8 cellular contexts compared by ENCODE assay signal in genomic region chr22:21952586-21953571, GRCh38. TPM values are rescaled to one million over a fixed set of nuclear protein-coding genes. Genes with fewer than 3 reads are reported as not detected.
DNase-seq lines count a peak whose midpoint lies in the region; ATAC-seq and TF ChIP-seq lines count a peak whose summit lies in the region.

PPM1F (minus strand) TSS chr22:21952848; CDS start chr22:21946048, 6,800 bp downstream.

- peak within 1 kb of the TSS; percentile 82 to 90 (median 85) for H3K4me3 Mint-ChIP-seq in CD4-positive, alpha-beta memory T cell
- peak within 1 kb of the TSS; percentile 88 for H3K4me3 Mint-ChIP-seq in neural crest cell
- H3K4me3 Mint-ChIP-seq in stimulated activated naive CD8-positive, alpha-beta T cell treated with anti-CD3 and anti-CD28 coated beads, Interleukin-15, amount 100 ng/mL, for 72 hours: peak within 1 kb of the TSS; percentile 91 to 95

- H3K4me1 Mint-ChIP-seq in CD4-positive, alpha-beta memory T cell: peaks cover 8 to 28% (median 11%) of the 10 kb centered on the region in 4 donors
- peaks cover 36% of the 10 kb centered on the region for H3K4me1 Mint-ChIP-seq in neural crest cell
- H3K4me1 Mint-ChIP-seq in stimulated activated naive CD8-positive, alpha-beta T cell treated with anti-CD3 and anti-CD28 coated beads, Interleukin-15, amount 100 ng/mL, for 72 hours: peaks cover 33% of the 10 kb centered on the region

- CTCF ChIA-PET in CD4-positive, alpha-beta memory T cell (lab: Charles Lee; ENCODE audit: partially characterized antibody): interaction anchor here (0.8 to 7.1 kb wide), 7 partner anchors 10 to 240 kb away, joined by 3 to 85 read pairs (median 4); no protein-coding TSS in a partner anchor

- peak; percentile 70 for ATAC-seq in GM19467 (IDR thresholded peaks at IDR 0.05; ENCODE audit: unreplicated experiment)
- ATAC-seq in stimulated activated naive CD8-positive, alpha-beta T cell treated with anti-CD3 and anti-CD28 coated beads, Interleukin-15, amount 100 ng/mL, for 72 hours: peak; percentile 88

- no peaks in the 10 kb centered on the region for H3K27me3 Mint-ChIP-seq in CD4-positive, alpha-beta memory T cell
- H3K27me3 Mint-ChIP-seq in neural crest cell (ENCODE audit: low read depth): peaks cover 2% of the 10 kb centered on the region
- no peaks in the 10 kb centered on the region for H3K27me3 Mint-ChIP-seq in stimulated activated naive CD8-positive, alpha-beta T cell treated with anti-CD3 and anti-CD28 coated beads, Interleukin-15, amount 100 ng/mL, for 72 hours

- no peaks in the 10 kb centered on the region for H3K36me3 ChIP-seq in CD4-positive, alpha-beta memory T cell (ENCODE audit: insufficient read depth, low read length)

- H3K36me3 Mint-ChIP-seq in CD4-positive, alpha-beta memory T cell: no peaks in the 10 kb centered on the region
- no peaks in the 10 kb centered on the region for H3K36me3 Mint-ChIP-seq in neural crest cell (ENCODE audit: low read depth)

- no peaks in the 10 kb centered on the region for H3K9me3 Mint-ChIP-seq in CD4-positive, alpha-beta memory T cell
- no peaks in the 10 kb centered on the region for H3K9me3 Mint-ChIP-seq in neural crest cell
- no peaks in the 10 kb centered on the region for H3K9me3 Mint-ChIP-seq in stimulated activated naive CD8-positive, alpha-beta T cell treated with anti-CD3 and anti-CD28 coated beads, Interleukin-15, amount 100 ng/mL, for 72 hours

- TF ChIP-seq CTCF in fibroblast of villous mesenchyme (IDR thresholded peaks at IDR 0.05; ENCODE audit: insufficient read depth, low read depth, low read length) (peak; percentile 64), neural crest cell (conservative IDR thresholded peaks at IDR 0.05) (peak; percentile 86)

- H3K27me3 ChIP-seq in CD4-positive, alpha-beta memory T cell (ENCODE audit: insufficient read depth, low read length): no peaks in the 10 kb centered on the region

- H3K4me3 ChIP-seq in CD4-positive, alpha-beta memory T cell (ENCODE audit: low read length in 2 of 2): peak within 1 kb of the TSS; percentile 37 to 70
- H3K4me3 ChIP-seq in fibroblast of villous mesenchyme (ENCODE audit: low read depth, low read length): peak within 1 kb of the TSS; percentile 72

- peak within 1 kb of the TSS; percentile 46 to 86 (median 77) for H3K27ac Mint-ChIP-seq in CD4-positive, alpha-beta memory T cell
- no peak within 1 kb of the TSS for H3K27ac Mint-ChIP-seq in neural crest cell (ENCODE audit: unreplicated experiment)
- H3K27ac Mint-ChIP-seq in stimulated activated naive CD8-positive, alpha-beta T cell treated with anti-CD3 and anti-CD28 coated beads, Interleukin-15, amount 100 ng/mL, for 72 hours: peak within 1 kb of the TSS; percentile 68 to 91

- peak; percentile 80 to 96 (median 91) for DNase-seq in CD4-positive, alpha-beta memory T cell
- DNase-seq in KG1 (lab: John Stamatoyannopoulos, UW) (peak; percentile 55), SHP77 treated with DMSO at 0.1 percent for 48 hours (lab: John Stamatoyannopoulos, UW) (peak; percentile 55), activated gamma-delta T cell (lab: John Stamatoyannopoulos, UW) (peak; percentile 82), fibroblast of villous mesenchyme (ENCODE audit: low read depth) (peak; percentile 69), neural crest cell (ENCODE audit: low read depth, low spot score) (peak; percentile 93)
- peak; percentile 90 to 96 for DNase-seq in stimulated activated naive CD8-positive, alpha-beta T cell treated with anti-CD3 and anti-CD28 coated beads, Interleukin-15, amount 100 ng/mL, for 72 hours

- no peaks in the 10 kb centered on the region for H3K9me3 ChIP-seq in CD4-positive, alpha-beta memory T cell (ENCODE audit: control insufficient read depth in 1 of 2, low read length in 2 of 2)

- peaks cover 24% of the 10 kb centered on the region for H3K4me1 ChIP-seq in CD4-positive, alpha-beta memory T cell (ENCODE audit: insufficient read depth, low read length)

- H3K27ac ChIP-seq in CD4-positive, alpha-beta memory T cell (ENCODE audit: low read depth, low read length): peak within 1 kb of the TSS; percentile 46

- intact Hi-C loops in CD4-positive, alpha-beta memory T cell (cut with micrococcal nuclease): loop anchor here (2.0 kb wide), 3 partner anchors 14 to 240 kb away; partner anchors contain the start of gene MAPK1

- POLR2A ChIA-PET in CD4-positive, alpha-beta memory T cell (lab: Charles Lee; ENCODE audit: partially characterized antibody): interaction anchor here (0.8 to 2.1 kb wide), 5 partner anchors 10 to 217 kb away, joined by 3 to 21 read pairs (median 4); partner anchors contain the start of gene TOP3B

RNA-seq across cellular contexts. Expression of gene PPM1F, which starts in this region (rescaled TPM):
- total RNA-seq in CD4-positive, alpha-beta memory T cell: 10 to 100 TPM; 23.3 to 25.4 TPM
- 1 to 10 TPM; 5.3 to 7.2 TPM for polyA plus RNA-seq in CD4-positive, alpha-beta memory T cell
- 33.2 and 36.7 TPM in 2 replicates for total RNA-seq in fibroblast of villous mesenchyme
- total RNA-seq in neural crest cell: 44.1 and 49.8 TPM in 2 replicates

Comparison
In these comparisons a context has a peak if more than half of its experiments do, and no peak if none do; other contexts are left out.
1. Peak in every context shown above with its lines: DNase-seq, ATAC-seq, H3K4me3 ChIP-seq and H3K27ac ChIP-seq.